In the genomic region with DNA sequence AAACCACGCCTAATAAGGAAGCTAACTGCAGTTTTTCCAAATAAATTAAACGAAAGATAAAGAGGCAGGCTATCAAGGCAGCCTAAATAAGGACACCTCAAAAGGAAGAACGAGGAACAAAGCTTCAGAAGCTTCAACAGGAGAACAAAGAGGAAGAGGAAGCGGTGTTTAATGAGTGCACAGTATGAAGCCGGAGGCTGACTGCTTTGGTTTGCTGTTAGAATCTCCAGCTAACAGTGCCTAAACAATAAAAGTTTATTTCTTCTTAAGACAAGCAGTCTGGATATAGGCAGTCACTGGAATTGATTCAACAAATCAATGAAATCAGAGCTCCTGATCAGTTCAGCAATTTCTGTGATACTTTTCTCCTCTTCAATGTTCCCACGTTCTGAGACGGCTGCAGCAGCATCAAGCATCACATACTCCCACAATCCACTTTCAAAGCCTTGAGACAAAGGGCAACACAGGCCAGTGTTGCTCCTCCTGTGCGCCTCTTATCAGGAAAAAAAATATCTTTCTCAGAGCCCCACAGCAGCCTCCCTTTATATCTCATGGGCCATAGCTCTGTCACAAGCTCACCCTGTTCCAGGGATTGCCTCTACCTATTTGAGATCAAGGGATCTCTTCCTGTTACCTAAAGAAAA, we compare ENCODE assay signal across 19 cellular contexts.
DNase-seq lines count a peak whose midpoint lies in the region; ATAC-seq and TF ChIP-seq lines count a peak whose summit lies in the region.
"Had no signal": no experiment of that assay in that cellular context is flagged by ENCODE, and none has a peak within 500 bp of the region (broad histone marks: within the 10 kb centered on the region; RNA-seq: fewer than 3 reads in every experiment).

No MANE protein-coding gene starts in this region.

- H3K4me1 ChIP-seq in SJCRH30 (peaks cover 22% of the 10 kb centered on the region), iPS-18a (ENCODE audit: control insufficient read depth, low read depth, low read length) (peaks cover 52% of the 10 kb centered on the region)
- H3K4me1 ChIP-seq: gastrocnemius medialis, SJSA1 had no signal

- H3K4me1 Mint-ChIP-seq in activated naive CD4-positive, alpha-beta T cell treated with anti-CD3 and anti-CD28 coated beads, Interleukin-2, amount 50 U/mL, for 24 hours, result peaks cover 17% of the 10 kb centered on the region
- H3K4me1 Mint-ChIP-seq in type B pancreatic cell (ENCODE audit: unreplicated experiment), result peaks cover 21% of the 10 kb centered on the region

- no peaks in the 10 kb centered on the region for H3K36me3 Mint-ChIP-seq in activated naive CD4-positive, alpha-beta T cell treated with anti-CD3 and anti-CD28 coated beads, Interleukin-2, amount 50 U/mL, for 24 hours
- H3K36me3 Mint-ChIP-seq in type B pancreatic cell, result no peaks in the 10 kb centered on the region

- no peaks in the 10 kb centered on the region for H3K9me3 ChIP-seq in SJCRH30 (replicated peaks)
- H3K9me3 ChIP-seq in iPS-18a (ENCODE audit: control insufficient read depth, low read depth, low read length), result no peaks in the 10 kb centered on the region
- H3K9me3 ChIP-seq: gastrocnemius medialis, ovary, SJSA1 had no signal

- no peak overlapping the region for H3K4me3 ChIP-seq in SJCRH30
- peak overlapping the region; percentile 46 for H3K4me3 ChIP-seq in iPS-18a (ENCODE audit: low read length)
- H3K4me3 ChIP-seq: gastrocnemius medialis, K562, ovary, SJSA1 had no signal

- no peaks in the 10 kb centered on the region for H3K9me3 Mint-ChIP-seq in activated naive CD4-positive, alpha-beta T cell treated with anti-CD3 and anti-CD28 coated beads, Interleukin-2, amount 50 U/mL, for 24 hours
- no peaks in the 10 kb centered on the region for H3K9me3 Mint-ChIP-seq in type B pancreatic cell
- H3K9me3 Mint-ChIP-seq: stimulated activated naive CD8-positive, alpha-beta T cell treated with anti-CD3 and anti-CD28 coated beads, Interleukin-15, Interleukin-2, amounts not matched to agents 100 ng/mL and 50 ng/mL, for 24 hours had no signal

- ATAC-seq in HG03039 (IDR thresholded peaks at IDR 0.05; ENCODE audit: unreplicated experiment), result no peak
- ATAC-seq: gastrocnemius medialis, K562 had no signal

- TF ChIP-seq CTCF in type B pancreatic cell (conservative IDR thresholded peaks at IDR 0.05), result no peak

- no peak for DNase-seq in activated naive CD4-positive, alpha-beta T cell treated with anti-CD3 and anti-CD28 coated beads, Interleukin-2, amount 50 U/mL, for 16 hours
- peak in 1 of 2 experiments; percentile 22 for DNase-seq in SJCRH30
- DNase-seq in type B pancreatic cell (ENCODE audit: extremely low spot score, unreplicated experiment), result no peak
- DNase-seq in OCI-M2 (lab: John Stamatoyannopoulos, UW; ENCODE audit: unreplicated experiment), result no peak
- DNase-seq in COR-L47 (lab: John Stamatoyannopoulos, UW), result no peak
- DNase-seq: central memory CD4-positive, alpha-beta T cell; gastrocnemius medialis; H7; islet precursor cell; NCI-H1436 treated with DMSO at 0.1 percent for 48 hours; NCI-H524 treated with DMSO at 0.1 percent for 48 hours; ovary had no signal

- H3K36me3 ChIP-seq in SJCRH30, result no peaks in the 10 kb centered on the region
- H3K36me3 ChIP-seq in iPS-18a (ENCODE audit: control insufficient read depth, low read depth, low read length), result no peaks in the 10 kb centered on the region
- H3K36me3 ChIP-seq: gastrocnemius medialis, ovary, SJSA1 had no signal

- no peaks in the 10 kb centered on the region for H3K27me3 Mint-ChIP-seq in activated naive CD4-positive, alpha-beta T cell treated with anti-CD3 and anti-CD28 coated beads, Interleukin-2, amount 50 U/mL, for 24 hours
- no peaks in the 10 kb centered on the region for H3K27me3 Mint-ChIP-seq in type B pancreatic cell
- H3K27me3 Mint-ChIP-seq: stimulated activated naive CD8-positive, alpha-beta T cell treated with anti-CD3 and anti-CD28 coated beads, Interleukin-15, Interleukin-2, amounts not matched to agents 100 ng/mL and 50 ng/mL, for 24 hours had no signal

- H3K27me3 ChIP-seq in SJCRH30, result no peaks in the 10 kb centered on the region
- no peaks in the 10 kb centered on the region for H3K27me3 ChIP-seq in iPS-18a (ENCODE audit: control insufficient read depth, insufficient read depth, low read length)
- H3K27me3 ChIP-seq: gastrocnemius medialis, SJSA1 had no signal

- H3K9ac ChIP-seq in iPS-18a (ENCODE audit: low read length), result peak overlapping the region; percentile 82

- peak overlapping the region; percentile 63 for H3K27ac ChIP-seq in SJCRH30
- H3K27ac ChIP-seq in iPS-18a (ENCODE audit: low read length), result peak overlapping the region; percentile 86
- H3K27ac ChIP-seq: gastrocnemius medialis, ovary, SJSA1, VCaP had no signal

- H3K27ac Mint-ChIP-seq in activated naive CD4-positive, alpha-beta T cell treated with anti-CD3 and anti-CD28 coated beads, Interleukin-2, amount 50 U/mL, for 24 hours, result no peak overlapping the region
- peak overlapping the region; percentile 44 for H3K27ac Mint-ChIP-seq in type B pancreatic cell
- H3K27ac Mint-ChIP-seq: stimulated activated naive CD8-positive, alpha-beta T cell treated with anti-CD3 and anti-CD28 coated beads, Interleukin-15, Interleukin-2, amounts not matched to agents 100 ng/mL and 50 ng/mL, for 24 hours had no signal

- peak overlapping the region; percentile 39 for H3K4me3 Mint-ChIP-seq in activated naive CD4-positive, alpha-beta T cell treated with anti-CD3 and anti-CD28 coated beads, Interleukin-2, amount 50 U/mL, for 24 hours
- H3K4me3 Mint-ChIP-seq in type B pancreatic cell, result no peak overlapping the region
- H3K4me3 Mint-ChIP-seq: stimulated activated naive CD8-positive, alpha-beta T cell treated with anti-CD3 and anti-CD28 coated beads, Interleukin-15, Interleukin-2, amounts not matched to agents 100 ng/mL and 50 ng/mL, for 24 hours had no signal
